In the genomic region with DNA sequence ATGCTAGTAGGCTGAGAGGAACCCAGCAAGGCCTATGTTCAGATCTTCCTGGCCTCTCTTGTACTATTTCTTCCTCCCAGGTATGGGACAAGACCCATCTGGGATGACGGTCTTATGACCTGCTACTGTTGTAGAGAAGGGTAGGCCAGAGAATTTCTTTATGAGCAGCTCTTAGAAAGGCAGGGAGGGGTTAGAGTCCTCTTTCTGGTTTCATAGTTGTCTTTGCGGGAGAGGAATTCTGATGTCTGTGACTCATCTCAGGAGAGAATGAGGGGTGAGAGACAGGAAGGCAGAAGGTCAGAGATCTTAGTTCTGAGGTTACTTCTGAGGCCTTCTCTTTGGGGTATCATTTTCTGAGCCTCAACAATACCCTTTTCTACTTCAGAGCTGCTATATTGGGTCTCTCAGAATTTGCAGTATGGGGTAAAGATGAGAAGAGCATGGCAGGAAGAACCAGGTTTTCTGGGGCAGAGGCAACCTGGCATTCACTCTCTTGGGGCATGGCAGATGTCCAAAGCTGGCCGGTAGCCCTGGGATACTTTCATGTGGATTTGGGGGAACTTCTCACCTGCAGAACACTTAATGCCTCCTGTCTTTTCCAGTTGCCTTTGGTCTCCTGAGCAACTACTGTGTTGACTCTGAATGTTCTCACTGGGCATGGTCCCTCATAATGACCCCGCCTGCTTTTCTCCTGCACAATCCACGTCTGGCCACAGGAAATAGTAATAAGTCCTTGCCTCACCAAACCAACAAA, we compare ENCODE assay signal across 9 cellular contexts.
A peak's percentile ranks its signal among the peaks of the same experiment; 100 is the strongest.
DNase-seq lines count a peak whose midpoint lies in the region; ATAC-seq and TF ChIP-seq lines count a peak whose summit lies in the region.
"Had no signal": no experiment of that assay in that cellular context is flagged by ENCODE, and none has a peak within 500 bp of the region (broad histone marks: within the 10 kb centered on the region; RNA-seq: fewer than 3 reads in every experiment).

No MANE protein-coding gene starts in this region.

- intact Hi-C loops in activated CD4-positive, alpha-beta memory T cell treated with anti-CD3 and anti-CD28 coated beads for 36 hours (cut with micrococcal nuclease): no loop called here
- intact Hi-C loops in sciatic nerve (cut with DNase I): no loop called here

- POLR2A ChIA-PET in activated CD4-positive, alpha-beta memory T cell treated with anti-CD3 and anti-CD28 coated beads, Interleukin-2, amount 10 ng/mL, durations not matched to agents 7 days and 5 days (lab: Charles Lee): interaction anchor here (1.4 kb wide), 1 partner anchor 40 kb away, joined by 5 read pairs; no protein-coding TSS in a partner anchor
- POLR2A ChIA-PET in activated CD4-positive, alpha-beta memory T cell treated with anti-CD3 and anti-CD28 coated beads for 36 hours (lab: Charles Lee): interaction anchor here (0.7 kb wide), 1 partner anchor 36 kb away, joined by 3 read pairs; no protein-coding TSS in a partner anchor

- in situ Hi-C loops in brain microvascular endothelial cell (cut with HindIII; ENCODE audit: low pct_ligation_motif_present, low sequenced_read_pairs): no loop called here

- H3K27me3 ChIP-seq in brain microvascular endothelial cell (replicated peaks): no peaks in the 10 kb centered on the region

- CTCF ChIA-PET in activated CD4-positive, alpha-beta memory T cell treated with anti-CD3 and anti-CD28 coated beads, Interleukin-2, amount 10 ng/mL, durations not matched to agents 7 days and 5 days (lab: Charles Lee): interaction anchor here (0.6 to 0.9 kb wide), 2 partner anchors 43 to 157 kb away, joined by 3 read pairs; no protein-coding TSS in a partner anchor
- CTCF ChIA-PET in activated CD4-positive, alpha-beta memory T cell treated with anti-CD3 and anti-CD28 coated beads for 36 hours (lab: Charles Lee): no interaction called here

- H3K27ac Mint-ChIP-seq in activated CD4-positive, alpha-beta memory T cell treated with anti-CD3 and anti-CD28 coated beads, Interleukin-2, amount 10 ng/mL, durations not matched to agents 7 days and 5 days: peak overlapping the region; percentile 10
- H3K27ac Mint-ChIP-seq in activated CD4-positive, alpha-beta memory T cell treated with anti-CD3 and anti-CD28 coated beads for 36 hours: no peak overlapping the region
- H3K27ac Mint-ChIP-seq in stimulated activated naive CD8-positive, alpha-beta T cell treated with anti-CD3 and anti-CD28 coated beads, Interleukin-15, Interleukin-2, amounts not matched to agents 100 ng/mL and 50 ng/mL, for 24 hours: peak overlapping the region; percentile 32

- no peaks in the 10 kb centered on the region for H3K36me3 ChIP-seq in brain microvascular endothelial cell (replicated peaks)

- peaks cover 13% of the 10 kb centered on the region for H3K36me3 Mint-ChIP-seq in activated CD4-positive, alpha-beta memory T cell treated with anti-CD3 and anti-CD28 coated beads, Interleukin-2, amount 10 ng/mL, durations not matched to agents 7 days and 5 days (ENCODE audit: low read depth)
- peaks cover 2% of the 10 kb centered on the region for H3K36me3 Mint-ChIP-seq in activated CD4-positive, alpha-beta memory T cell treated with anti-CD3 and anti-CD28 coated beads for 36 hours
- peaks cover 30% of the 10 kb centered on the region for H3K36me3 Mint-ChIP-seq in stimulated activated naive CD8-positive, alpha-beta T cell treated with anti-CD3 and anti-CD28 coated beads, Interleukin-15, Interleukin-2, amounts not matched to agents 100 ng/mL and 50 ng/mL, for 24 hours (ENCODE audit: low read depth)

- ATAC-seq in HG03097 (IDR thresholded peaks at IDR 0.05; ENCODE audit: low FRiP score, unreplicated experiment): peak; percentile 94
- ATAC-seq in sciatic nerve: no peak

- no peaks in the 10 kb centered on the region for H3K27me3 Mint-ChIP-seq in activated CD4-positive, alpha-beta memory T cell treated with anti-CD3 and anti-CD28 coated beads, Interleukin-2, amount 10 ng/mL, durations not matched to agents 7 days and 5 days
- no peaks in the 10 kb centered on the region for H3K27me3 Mint-ChIP-seq in activated CD4-positive, alpha-beta memory T cell treated with anti-CD3 and anti-CD28 coated beads for 36 hours
- H3K27me3 Mint-ChIP-seq in stimulated activated naive CD8-positive, alpha-beta T cell treated with anti-CD3 and anti-CD28 coated beads, Interleukin-15, Interleukin-2, amounts not matched to agents 100 ng/mL and 50 ng/mL, for 24 hours: no peaks in the 10 kb centered on the region

- H3K4me3 Mint-ChIP-seq in activated CD4-positive, alpha-beta memory T cell treated with anti-CD3 and anti-CD28 coated beads, Interleukin-2, amount 10 ng/mL, durations not matched to agents 7 days and 5 days: peak overlapping the region; percentile 1
- no peak overlapping the region for H3K4me3 Mint-ChIP-seq in activated CD4-positive, alpha-beta memory T cell treated with anti-CD3 and anti-CD28 coated beads for 36 hours
- H3K4me3 Mint-ChIP-seq in stimulated activated naive CD8-positive, alpha-beta T cell treated with anti-CD3 and anti-CD28 coated beads, Interleukin-15, Interleukin-2, amounts not matched to agents 100 ng/mL and 50 ng/mL, for 24 hours: no peak overlapping the region

- peaks cover 33% of the 10 kb centered on the region for H3K4me1 Mint-ChIP-seq in activated CD4-positive, alpha-beta memory T cell treated with anti-CD3 and anti-CD28 coated beads, Interleukin-2, amount 10 ng/mL, durations not matched to agents 7 days and 5 days
- peaks cover 15% of the 10 kb centered on the region for H3K4me1 Mint-ChIP-seq in activated CD4-positive, alpha-beta memory T cell treated with anti-CD3 and anti-CD28 coated beads for 36 hours (ENCODE audit: low read depth)
- H3K4me1 Mint-ChIP-seq in stimulated activated naive CD8-positive, alpha-beta T cell treated with anti-CD3 and anti-CD28 coated beads, Interleukin-15, Interleukin-2, amounts not matched to agents 100 ng/mL and 50 ng/mL, for 24 hours (ENCODE audit: low read depth): peaks cover 18% of the 10 kb centered on the region

- peak overlapping the region; percentile 9 for H3K27ac ChIP-seq in brain microvascular endothelial cell

- H3K4me3 ChIP-seq in brain microvascular endothelial cell (ENCODE audit: low read depth, low read length): no peak overlapping the region

- DNase-seq in activated CD4-positive, alpha-beta memory T cell treated with anti-CD3 and anti-CD28 coated beads, Interleukin-2, amount 10 ng/mL, durations not matched to agents 7 days and 5 days: no peak
- no peak for DNase-seq in activated CD4-positive, alpha-beta memory T cell treated with anti-CD3 and anti-CD28 coated beads for 36 hours
- DNase-seq in brain microvascular endothelial cell (peak; percentile 62), sciatic nerve (ENCODE audit: low spot score) (no peak), RPMI8226 (no peak)
- no peak for DNase-seq in stimulated activated CD4-positive, alpha-beta T cell treated with anti-CD3 and anti-CD28 coated beads, Interleukin-12 subunit alpha, Interleukin-12 subunit beta, amount 100 ng/mL, for 4 hours
- DNase-seq: NCI-H748 treated with DMSO at 0.1 percent for 48 hours had no signal

- TF ChIP-seq CTCF in brain microvascular endothelial cell (IDR thresholded peaks at IDR 0.05; ENCODE audit: low read depth, low read length, missing control alignments): no peak

- H3K9me3 Mint-ChIP-seq in activated CD4-positive, alpha-beta memory T cell treated with anti-CD3 and anti-CD28 coated beads, Interleukin-2, amount 10 ng/mL, durations not matched to agents 7 days and 5 days: peaks cover 6% of the 10 kb centered on the region
- H3K9me3 Mint-ChIP-seq in activated CD4-positive, alpha-beta memory T cell treated with anti-CD3 and anti-CD28 coated beads for 36 hours: peaks cover 7% of the 10 kb centered on the region
- peaks cover 6% of the 10 kb centered on the region for H3K9me3 Mint-ChIP-seq in stimulated activated naive CD8-positive, alpha-beta T cell treated with anti-CD3 and anti-CD28 coated beads, Interleukin-15, Interleukin-2, amounts not matched to agents 100 ng/mL and 50 ng/mL, for 24 hours
